Comparison of ENCODE assay signal across 8 cellular contexts in the genomic region with DNA sequence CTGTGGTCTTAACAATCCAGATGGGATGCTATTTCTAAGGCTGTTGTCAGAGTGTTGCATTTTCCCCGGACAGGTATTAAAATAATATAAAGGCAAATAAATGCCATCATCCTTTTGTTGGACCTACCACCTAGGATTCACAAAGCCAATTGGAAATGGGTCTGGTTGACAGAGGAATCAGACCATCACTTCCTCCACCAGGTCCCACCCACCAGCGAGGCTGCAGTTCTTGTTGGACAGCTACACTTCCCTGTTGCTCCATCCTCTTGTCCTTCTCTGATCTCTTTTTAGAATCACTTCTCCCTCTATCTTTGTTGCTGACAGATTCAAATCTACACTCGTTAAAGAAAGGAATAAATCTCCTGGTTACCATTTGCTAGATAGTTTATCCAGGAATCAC.
DNase-seq lines count a peak whose midpoint lies in the region; ATAC-seq and TF ChIP-seq lines count a peak whose summit lies in the region.

No MANE protein-coding gene starts in this region.

- H3K27me3 Mint-ChIP-seq in nephron progenitor cell (ENCODE audit: low read depth, poor library complexity), result no peaks in the 10 kb centered on the region

- H3K4me3 Mint-ChIP-seq in nephron progenitor cell, result peak overlapping the region; percentile 99

- peaks cover 15% of the 10 kb centered on the region for H3K36me3 Mint-ChIP-seq in nephron progenitor cell (ENCODE audit: low read depth)

- peaks cover 66% of the 10 kb centered on the region for H3K4me1 Mint-ChIP-seq in nephron progenitor cell

- DNase-seq in DMS53 (lab: John Stamatoyannopoulos, UW) (peak; percentile 20), DMS53 treated with DMSO at 0.1 percent for 48 hours (lab: John Stamatoyannopoulos, UW; ENCODE audit: unreplicated experiment) (no peak), NCI-H146 treated with DMSO at 0.1 percent for 48 hours (lab: John Stamatoyannopoulos, UW; ENCODE audit: unreplicated experiment) (peak; percentile 19), nephron progenitor cell (peak; percentile 23), cerebellar nuclear complex (lab: John Stamatoyannopoulos, UW) (no peak)

- H3K27ac Mint-ChIP-seq in nephron progenitor cell, result peak overlapping the region; percentile 99

- peak overlapping the region; percentile 82 for H3K27ac ChIP-seq in angular gyrus (ENCODE audit: low read depth, low read length)

- TF ChIP-seq CTCF in nephron progenitor cell (IDR thresholded peaks at IDR 0.05), result no peak

- ATAC-seq in HG03521 (IDR thresholded peaks at IDR 0.05; ENCODE audit: unreplicated experiment), result no peak
- ATAC-seq in HG02981 (IDR thresholded peaks at IDR 0.05; ENCODE audit: unreplicated experiment), result no peak

- no peaks in the 10 kb centered on the region for H3K9me3 Mint-ChIP-seq in nephron progenitor cell

Comparison
In these comparisons a context has a peak if more than half of its experiments do, and no peak if none do; other contexts are left out.
1. DNase-seq: peak in DMS53 (single experiment), NCI-H146 treated with DMSO at 0.1 percent for 48 hours (single experiment) and nephron progenitor cell (single experiment); none in DMS53 treated with DMSO at 0.1 percent for 48 hours (single experiment) and cerebellar nuclear complex (0 of 2).